Comparison of ENCODE assay signal across 10 cellular contexts in the genomic region with DNA sequence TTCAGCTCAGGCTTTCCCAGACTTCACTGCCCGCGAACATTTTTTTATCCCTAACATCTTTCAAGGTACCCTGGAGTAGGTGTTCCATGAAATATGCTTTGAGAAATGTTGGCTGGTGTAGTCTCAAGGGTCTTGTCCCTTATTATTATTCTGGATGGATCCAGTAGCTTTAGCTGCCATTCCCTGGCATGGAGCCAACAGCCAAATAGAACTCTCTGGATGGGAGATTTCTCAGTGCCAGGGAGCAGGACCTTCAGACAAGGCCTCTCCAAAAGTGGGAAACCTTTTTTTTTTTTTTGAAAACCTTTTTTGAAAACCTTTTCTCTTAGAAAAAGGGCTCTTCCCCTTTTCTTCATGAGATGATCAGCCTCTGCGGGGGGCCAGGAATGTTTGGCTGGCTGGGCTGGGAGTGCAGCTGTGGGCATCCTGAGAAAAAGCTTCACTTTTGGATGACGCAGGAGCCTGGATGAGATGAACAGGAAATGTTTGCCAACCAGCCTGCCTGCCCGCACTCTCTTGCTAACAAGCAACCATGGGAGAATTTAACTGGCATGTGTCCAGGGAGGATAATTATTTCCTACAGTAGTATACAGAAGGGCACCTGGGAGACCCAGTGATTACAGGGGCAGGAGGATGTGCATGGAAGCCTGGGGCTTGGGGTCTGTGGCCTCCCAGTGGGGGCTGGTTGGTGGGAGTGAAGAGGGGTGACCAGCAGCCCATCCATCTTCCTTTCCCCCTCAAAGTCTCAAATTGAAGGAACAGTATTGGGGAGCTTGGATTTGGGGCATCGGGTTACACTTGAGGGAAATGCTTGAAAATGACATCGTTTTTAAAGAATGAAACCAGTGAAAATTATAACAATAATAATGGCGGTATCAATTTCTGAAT.
DNase-seq lines count a peak whose midpoint lies in the region; ATAC-seq and TF ChIP-seq lines count a peak whose summit lies in the region.
"Had no signal": no experiment of that assay in that cellular context is flagged by ENCODE, and none has a peak within 500 bp of the region (broad histone marks: within the 10 kb centered on the region; RNA-seq: fewer than 3 reads in every experiment).

No MANE protein-coding gene starts in this region.

- H3K4me3 ChIP-seq in epithelial cell of proximal tubule (ENCODE audit: low read depth, low read length) = no peak overlapping the region
- H3K4me3 ChIP-seq in skeletal muscle cell (ENCODE audit: low read depth, low read length) = no peak overlapping the region

- peak; percentile 97 for DNase-seq in HT1080 (ENCODE audit: low read depth)
- peak; percentile 70 for DNase-seq in NCI-H748 treated with DMSO at 0.1 percent for 48 hours (lab: John Stamatoyannopoulos, UW)
- peak; percentile 50 for DNase-seq in epithelial cell of proximal tubule (ENCODE audit: low read depth)
- peak; percentile 88 for DNase-seq in skeletal muscle cell (ENCODE audit: low read depth)
- DNase-seq in NCI-H1930 (lab: John Stamatoyannopoulos, UW) = no peak
- DNase-seq in SKM-1 (lab: John Stamatoyannopoulos, UW; ENCODE audit: unreplicated experiment) = no peak
- DNase-seq: Kasumi-1; stimulated activated CD4-positive, alpha-beta T cell treated with anti-CD3 and anti-CD28 coated beads, Interleukin-2, amount 100 ng/mL, for 48 hours had no signal

- no peak for ATAC-seq in HG03432 (IDR thresholded peaks at IDR 0.05; ENCODE audit: unreplicated experiment)
- ATAC-seq in GM21360 (IDR thresholded peaks at IDR 0.05; ENCODE audit: unreplicated experiment) = no peak

- no peak for TF ChIP-seq CTCF in epithelial cell of proximal tubule (conservative IDR thresholded peaks at IDR 0.05; ENCODE audit: low read depth, low read length)

Comparison
In these comparisons a context has a peak if more than half of its experiments do, and no peak if none do; other contexts are left out.
1. DNase-seq: peak in HT1080 (single experiment), NCI-H748 treated with DMSO at 0.1 percent for 48 hours (single experiment), epithelial cell of proximal tubule (single experiment) and skeletal muscle cell (single experiment); none in NCI-H1930 (0 of 2) and SKM-1 (single experiment).